In the genomic region with DNA sequence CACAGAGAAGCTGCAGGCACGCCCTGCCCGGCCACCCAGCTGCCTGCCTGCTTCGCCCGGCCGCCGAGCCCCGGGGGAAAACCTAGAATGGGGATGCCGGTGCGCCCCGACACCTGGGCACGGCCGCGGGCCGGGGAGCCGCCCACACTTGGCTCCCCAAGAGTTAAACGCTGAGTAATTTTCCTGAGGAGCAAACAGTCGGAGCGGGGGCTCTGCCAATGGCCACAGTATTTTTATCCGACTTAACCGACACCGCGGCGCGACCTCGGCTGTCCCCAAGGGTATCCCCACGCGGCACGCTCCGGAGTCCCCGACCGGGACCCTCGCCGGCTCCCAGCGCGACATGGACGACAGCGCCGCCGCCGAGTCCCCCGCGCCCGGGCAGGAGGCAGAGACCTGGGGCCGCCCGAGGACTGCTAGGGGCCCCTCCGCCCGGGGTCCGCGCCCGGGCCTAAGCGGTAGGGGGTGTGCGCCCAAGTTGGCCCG, we compare ENCODE assay signal across 1 cellular context.
A peak's percentile ranks its signal among the peaks of the same experiment; 100 is the strongest.
TF ChIP-seq lines count a peak whose summit lies in the region.

No MANE protein-coding gene starts in this region.

TF ChIP-seq in WTC11, 78 proteins besides CTCF, POLR2A, EP300 and RAD21 (continued from another document and continues in another):
- TF ChIP-seq, protein P1, sequence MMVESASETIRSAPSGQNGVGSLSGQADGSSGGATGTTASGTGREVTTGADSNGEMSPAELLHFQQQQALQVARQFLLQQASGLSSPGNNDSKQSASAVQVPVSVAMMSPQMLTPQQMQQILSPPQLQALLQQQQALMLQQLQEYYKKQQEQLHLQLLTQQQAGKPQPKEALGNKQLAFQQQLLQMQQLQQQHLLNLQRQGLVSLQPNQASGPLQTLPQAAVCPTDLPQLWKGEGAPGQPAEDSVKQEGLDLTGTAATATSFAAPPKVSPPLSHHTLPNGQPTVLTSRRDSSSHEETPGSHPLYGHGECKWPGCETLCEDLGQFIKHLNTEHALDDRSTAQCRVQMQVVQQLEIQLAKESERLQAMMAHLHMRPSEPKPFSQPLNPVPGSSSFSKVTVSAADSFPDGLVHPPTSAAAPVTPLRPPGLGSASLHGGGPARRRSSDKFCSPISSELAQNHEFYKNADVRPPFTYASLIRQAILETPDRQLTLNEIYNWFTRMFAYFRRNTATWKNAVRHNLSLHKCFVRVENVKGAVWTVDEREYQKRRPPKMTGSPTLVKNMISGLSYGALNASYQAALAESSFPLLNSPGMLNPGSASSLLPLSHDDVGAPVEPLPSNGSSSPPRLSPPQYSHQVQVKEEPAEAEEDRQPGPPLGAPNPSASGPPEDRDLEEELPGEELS (CRISPR knock-in tag; IDR thresholded peaks at IDR 0.05), result no peak
- TF ChIP-seq, protein P2, sequence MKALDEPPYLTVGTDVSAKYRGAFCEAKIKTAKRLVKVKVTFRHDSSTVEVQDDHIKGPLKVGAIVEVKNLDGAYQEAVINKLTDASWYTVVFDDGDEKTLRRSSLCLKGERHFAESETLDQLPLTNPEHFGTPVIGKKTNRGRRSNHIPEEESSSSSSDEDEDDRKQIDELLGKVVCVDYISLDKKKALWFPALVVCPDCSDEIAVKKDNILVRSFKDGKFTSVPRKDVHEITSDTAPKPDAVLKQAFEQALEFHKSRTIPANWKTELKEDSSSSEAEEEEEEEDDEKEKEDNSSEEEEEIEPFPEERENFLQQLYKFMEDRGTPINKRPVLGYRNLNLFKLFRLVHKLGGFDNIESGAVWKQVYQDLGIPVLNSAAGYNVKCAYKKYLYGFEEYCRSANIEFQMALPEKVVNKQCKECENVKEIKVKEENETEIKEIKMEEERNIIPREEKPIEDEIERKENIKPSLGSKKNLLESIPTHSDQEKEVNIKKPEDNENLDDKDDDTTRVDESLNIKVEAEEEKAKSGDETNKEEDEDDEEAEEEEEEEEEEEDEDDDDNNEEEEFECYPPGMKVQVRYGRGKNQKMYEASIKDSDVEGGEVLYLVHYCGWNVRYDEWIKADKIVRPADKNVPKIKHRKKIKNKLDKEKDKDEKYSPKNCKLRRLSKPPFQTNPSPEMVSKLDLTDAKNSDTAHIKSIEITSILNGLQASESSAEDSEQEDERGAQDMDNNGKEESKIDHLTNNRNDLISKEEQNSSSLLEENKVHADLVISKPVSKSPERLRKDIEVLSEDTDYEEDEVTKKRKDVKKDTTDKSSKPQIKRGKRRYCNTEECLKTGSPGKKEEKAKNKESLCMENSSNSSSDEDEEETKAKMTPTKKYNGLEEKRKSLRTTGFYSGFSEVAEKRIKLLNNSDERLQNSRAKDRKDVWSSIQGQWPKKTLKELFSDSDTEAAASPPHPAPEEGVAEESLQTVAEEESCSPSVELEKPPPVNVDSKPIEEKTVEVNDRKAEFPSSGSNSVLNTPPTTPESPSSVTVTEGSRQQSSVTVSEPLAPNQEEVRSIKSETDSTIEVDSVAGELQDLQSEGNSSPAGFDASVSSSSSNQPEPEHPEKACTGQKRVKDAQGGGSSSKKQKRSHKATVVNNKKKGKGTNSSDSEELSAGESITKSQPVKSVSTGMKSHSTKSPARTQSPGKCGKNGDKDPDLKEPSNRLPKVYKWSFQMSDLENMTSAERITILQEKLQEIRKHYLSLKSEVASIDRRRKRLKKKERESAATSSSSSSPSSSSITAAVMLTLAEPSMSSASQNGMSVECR (CRISPR knock-in tag; IDR thresholded peaks at IDR 0.05; ENCODE audit: borderline replicate concordance), result no peak
- TF ChIP-seq, protein P3, sequence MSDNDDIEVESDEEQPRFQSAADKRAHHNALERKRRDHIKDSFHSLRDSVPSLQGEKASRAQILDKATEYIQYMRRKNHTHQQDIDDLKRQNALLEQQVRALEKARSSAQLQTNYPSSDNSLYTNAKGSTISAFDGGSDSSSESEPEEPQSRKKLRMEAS (CRISPR knock-in tag; IDR thresholded peaks at IDR 0.05), result no peak
- TF ChIP-seq MYBL2 (CRISPR knock-in tag; IDR thresholded peaks at IDR 0.05) (0 out of 2 replicates have a peak, but pooled peaks have one; percentile 47), ZNF263 (CRISPR knock-in tag; IDR thresholded peaks at IDR 0.05; ENCODE audit: low read depth) (no peak), ELF4 (CRISPR knock-in tag; IDR thresholded peaks at IDR 0.05; ENCODE audit: low read depth) (no peak), SP1 (CRISPR knock-in tag; conservative IDR thresholded peaks at IDR 0.05) (no peak), GRHL2 (CRISPR knock-in tag; IDR thresholded peaks at IDR 0.05; ENCODE audit: insufficient replicate concordance, severe bottlenecking) (no peak), ETV6 (CRISPR knock-in tag; IDR thresholded peaks at IDR 0.05) (no peak), NFE2L1 (CRISPR knock-in tag; IDR thresholded peaks at IDR 0.05) (no peak), NR3C1 (CRISPR knock-in tag; conservative IDR thresholded peaks at IDR 0.05; ENCODE audit: low read depth) (no peak), KAT7 (CRISPR knock-in tag; IDR thresholded peaks at IDR 0.05; ENCODE audit: borderline replicate concordance) (peak; percentile 38; the same call in 1 of the 2 replicates), RORB (CRISPR knock-in tag; IDR thresholded peaks at IDR 0.05) (no peak), FOXJ3 (CRISPR knock-in tag; IDR thresholded peaks at IDR 0.05; ENCODE audit: borderline replicate concordance) (no peak), PRRX2 (CRISPR knock-in tag; IDR thresholded peaks at IDR 0.05) (no peak), ZNF121 (CRISPR knock-in tag; IDR thresholded peaks at IDR 0.05) (no peak), FOXP1 (CRISPR knock-in tag; IDR thresholded peaks at IDR 0.05; ENCODE audit: borderline replicate concordance) (peak; percentile 77; the same call in 1 of the 2 replicates), EMX1 (CRISPR knock-in tag; IDR thresholded peaks at IDR 0.05) (no peak)
- TF ChIP-seq, protein P4, sequence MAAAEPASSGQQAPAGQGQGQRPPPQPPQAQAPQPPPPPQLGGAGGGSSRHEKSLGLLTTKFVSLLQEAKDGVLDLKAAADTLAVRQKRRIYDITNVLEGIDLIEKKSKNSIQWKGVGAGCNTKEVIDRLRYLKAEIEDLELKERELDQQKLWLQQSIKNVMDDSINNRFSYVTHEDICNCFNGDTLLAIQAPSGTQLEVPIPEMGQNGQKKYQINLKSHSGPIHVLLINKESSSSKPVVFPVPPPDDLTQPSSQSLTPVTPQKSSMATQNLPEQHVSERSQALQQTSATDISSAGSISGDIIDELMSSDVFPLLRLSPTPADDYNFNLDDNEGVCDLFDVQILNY (CRISPR knock-in tag; IDR thresholded peaks at IDR 0.05), result no peak
- TF ChIP-seq, protein P5, sequence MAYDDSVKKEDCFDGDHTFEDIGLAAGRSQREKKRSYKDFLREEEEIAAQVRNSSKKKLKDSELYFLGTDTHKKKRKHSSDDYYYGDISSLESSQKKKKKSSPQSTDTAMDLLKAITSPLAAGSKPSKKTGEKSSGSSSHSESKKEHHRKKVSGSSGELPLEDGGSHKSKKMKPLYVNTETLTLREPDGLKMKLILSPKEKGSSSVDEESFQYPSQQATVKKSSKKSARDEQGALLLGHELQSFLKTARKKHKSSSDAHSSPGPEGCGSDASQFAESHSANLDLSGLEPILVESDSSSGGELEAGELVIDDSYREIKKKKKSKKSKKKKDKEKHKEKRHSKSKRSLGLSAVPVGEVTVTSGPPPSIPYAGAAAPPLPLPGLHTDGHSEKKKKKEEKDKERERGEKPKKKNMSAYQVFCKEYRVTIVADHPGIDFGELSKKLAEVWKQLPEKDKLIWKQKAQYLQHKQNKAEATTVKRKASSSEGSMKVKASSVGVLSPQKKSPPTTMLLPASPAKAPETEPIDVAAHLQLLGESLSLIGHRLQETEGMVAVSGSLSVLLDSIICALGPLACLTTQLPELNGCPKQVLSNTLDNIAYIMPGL (CRISPR knock-in tag; IDR thresholded peaks at IDR 0.05), result peak; percentile 34; the same call in 1 of the 2 replicates
- TF ChIP-seq, protein P6, sequence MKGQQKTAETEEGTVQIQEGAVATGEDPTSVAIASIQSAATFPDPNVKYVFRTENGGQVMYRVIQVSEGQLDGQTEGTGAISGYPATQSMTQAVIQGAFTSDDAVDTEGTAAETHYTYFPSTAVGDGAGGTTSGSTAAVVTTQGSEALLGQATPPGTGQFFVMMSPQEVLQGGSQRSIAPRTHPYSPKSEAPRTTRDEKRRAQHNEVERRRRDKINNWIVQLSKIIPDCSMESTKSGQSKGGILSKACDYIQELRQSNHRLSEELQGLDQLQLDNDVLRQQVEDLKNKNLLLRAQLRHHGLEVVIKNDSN (CRISPR knock-in tag; IDR thresholded peaks at IDR 0.05), result no peak
- TF ChIP-seq, protein P7, sequence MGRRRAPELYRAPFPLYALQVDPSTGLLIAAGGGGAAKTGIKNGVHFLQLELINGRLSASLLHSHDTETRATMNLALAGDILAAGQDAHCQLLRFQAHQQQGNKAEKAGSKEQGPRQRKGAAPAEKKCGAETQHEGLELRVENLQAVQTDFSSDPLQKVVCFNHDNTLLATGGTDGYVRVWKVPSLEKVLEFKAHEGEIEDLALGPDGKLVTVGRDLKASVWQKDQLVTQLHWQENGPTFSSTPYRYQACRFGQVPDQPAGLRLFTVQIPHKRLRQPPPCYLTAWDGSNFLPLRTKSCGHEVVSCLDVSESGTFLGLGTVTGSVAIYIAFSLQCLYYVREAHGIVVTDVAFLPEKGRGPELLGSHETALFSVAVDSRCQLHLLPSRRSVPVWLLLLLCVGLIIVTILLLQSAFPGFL (CRISPR knock-in tag; IDR thresholded peaks at IDR 0.05; ENCODE audit: borderline replicate concordance), result no peak
- TF ChIP-seq, protein P8, sequence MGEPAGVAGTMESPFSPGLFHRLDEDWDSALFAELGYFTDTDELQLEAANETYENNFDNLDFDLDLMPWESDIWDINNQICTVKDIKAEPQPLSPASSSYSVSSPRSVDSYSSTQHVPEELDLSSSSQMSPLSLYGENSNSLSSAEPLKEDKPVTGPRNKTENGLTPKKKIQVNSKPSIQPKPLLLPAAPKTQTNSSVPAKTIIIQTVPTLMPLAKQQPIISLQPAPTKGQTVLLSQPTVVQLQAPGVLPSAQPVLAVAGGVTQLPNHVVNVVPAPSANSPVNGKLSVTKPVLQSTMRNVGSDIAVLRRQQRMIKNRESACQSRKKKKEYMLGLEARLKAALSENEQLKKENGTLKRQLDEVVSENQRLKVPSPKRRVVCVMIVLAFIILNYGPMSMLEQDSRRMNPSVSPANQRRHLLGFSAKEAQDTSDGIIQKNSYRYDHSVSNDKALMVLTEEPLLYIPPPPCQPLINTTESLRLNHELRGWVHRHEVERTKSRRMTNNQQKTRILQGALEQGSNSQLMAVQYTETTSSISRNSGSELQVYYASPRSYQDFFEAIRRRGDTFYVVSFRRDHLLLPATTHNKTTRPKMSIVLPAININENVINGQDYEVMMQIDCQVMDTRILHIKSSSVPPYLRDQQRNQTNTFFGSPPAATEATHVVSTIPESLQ (CRISPR knock-in tag; IDR thresholded peaks at IDR 0.05), result no peak
- TF ChIP-seq, protein P9, sequence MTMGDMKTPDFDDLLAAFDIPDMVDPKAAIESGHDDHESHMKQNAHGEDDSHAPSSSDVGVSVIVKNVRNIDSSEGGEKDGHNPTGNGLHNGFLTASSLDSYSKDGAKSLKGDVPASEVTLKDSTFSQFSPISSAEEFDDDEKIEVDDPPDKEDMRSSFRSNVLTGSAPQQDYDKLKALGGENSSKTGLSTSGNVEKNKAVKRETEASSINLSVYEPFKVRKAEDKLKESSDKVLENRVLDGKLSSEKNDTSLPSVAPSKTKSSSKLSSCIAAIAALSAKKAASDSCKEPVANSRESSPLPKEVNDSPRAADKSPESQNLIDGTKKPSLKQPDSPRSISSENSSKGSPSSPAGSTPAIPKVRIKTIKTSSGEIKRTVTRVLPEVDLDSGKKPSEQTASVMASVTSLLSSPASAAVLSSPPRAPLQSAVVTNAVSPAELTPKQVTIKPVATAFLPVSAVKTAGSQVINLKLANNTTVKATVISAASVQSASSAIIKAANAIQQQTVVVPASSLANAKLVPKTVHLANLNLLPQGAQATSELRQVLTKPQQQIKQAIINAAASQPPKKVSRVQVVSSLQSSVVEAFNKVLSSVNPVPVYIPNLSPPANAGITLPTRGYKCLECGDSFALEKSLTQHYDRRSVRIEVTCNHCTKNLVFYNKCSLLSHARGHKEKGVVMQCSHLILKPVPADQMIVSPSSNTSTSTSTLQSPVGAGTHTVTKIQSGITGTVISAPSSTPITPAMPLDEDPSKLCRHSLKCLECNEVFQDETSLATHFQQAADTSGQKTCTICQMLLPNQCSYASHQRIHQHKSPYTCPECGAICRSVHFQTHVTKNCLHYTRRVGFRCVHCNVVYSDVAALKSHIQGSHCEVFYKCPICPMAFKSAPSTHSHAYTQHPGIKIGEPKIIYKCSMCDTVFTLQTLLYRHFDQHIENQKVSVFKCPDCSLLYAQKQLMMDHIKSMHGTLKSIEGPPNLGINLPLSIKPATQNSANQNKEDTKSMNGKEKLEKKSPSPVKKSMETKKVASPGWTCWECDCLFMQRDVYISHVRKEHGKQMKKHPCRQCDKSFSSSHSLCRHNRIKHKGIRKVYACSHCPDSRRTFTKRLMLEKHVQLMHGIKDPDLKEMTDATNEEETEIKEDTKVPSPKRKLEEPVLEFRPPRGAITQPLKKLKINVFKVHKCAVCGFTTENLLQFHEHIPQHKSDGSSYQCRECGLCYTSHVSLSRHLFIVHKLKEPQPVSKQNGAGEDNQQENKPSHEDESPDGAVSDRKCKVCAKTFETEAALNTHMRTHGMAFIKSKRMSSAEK (CRISPR knock-in tag; IDR thresholded peaks at IDR 0.05; ENCODE audit: borderline replicate concordance), result no peak
- TF ChIP-seq, protein P10, sequence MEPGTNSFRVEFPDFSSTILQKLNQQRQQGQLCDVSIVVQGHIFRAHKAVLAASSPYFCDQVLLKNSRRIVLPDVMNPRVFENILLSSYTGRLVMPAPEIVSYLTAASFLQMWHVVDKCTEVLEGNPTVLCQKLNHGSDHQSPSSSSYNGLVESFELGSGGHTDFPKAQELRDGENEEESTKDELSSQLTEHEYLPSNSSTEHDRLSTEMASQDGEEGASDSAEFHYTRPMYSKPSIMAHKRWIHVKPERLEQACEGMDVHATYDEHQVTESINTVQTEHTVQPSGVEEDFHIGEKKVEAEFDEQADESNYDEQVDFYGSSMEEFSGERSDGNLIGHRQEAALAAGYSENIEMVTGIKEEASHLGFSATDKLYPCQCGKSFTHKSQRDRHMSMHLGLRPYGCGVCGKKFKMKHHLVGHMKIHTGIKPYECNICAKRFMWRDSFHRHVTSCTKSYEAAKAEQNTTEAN (CRISPR knock-in tag; IDR thresholded peaks at IDR 0.05), result 0 out of 2 replicates have a peak, but pooled peaks have one; percentile 58
- TF ChIP-seq, protein P11, sequence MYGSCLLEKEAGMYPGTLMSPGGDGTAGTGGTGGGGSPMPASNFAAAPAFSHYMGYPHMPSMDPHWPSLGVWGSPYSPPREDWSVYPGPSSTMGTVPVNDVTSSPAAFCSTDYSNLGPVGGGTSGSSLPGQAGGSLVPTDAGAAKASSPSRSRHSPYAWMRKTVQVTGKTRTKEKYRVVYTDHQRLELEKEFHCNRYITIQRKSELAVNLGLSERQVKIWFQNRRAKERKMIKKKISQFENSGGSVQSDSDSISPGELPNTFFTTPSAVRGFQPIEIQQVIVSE (CRISPR knock-in tag; IDR thresholded peaks at IDR 0.05; ENCODE audit: borderline replicate concordance), result no peak
- TF ChIP-seq, protein P12, sequence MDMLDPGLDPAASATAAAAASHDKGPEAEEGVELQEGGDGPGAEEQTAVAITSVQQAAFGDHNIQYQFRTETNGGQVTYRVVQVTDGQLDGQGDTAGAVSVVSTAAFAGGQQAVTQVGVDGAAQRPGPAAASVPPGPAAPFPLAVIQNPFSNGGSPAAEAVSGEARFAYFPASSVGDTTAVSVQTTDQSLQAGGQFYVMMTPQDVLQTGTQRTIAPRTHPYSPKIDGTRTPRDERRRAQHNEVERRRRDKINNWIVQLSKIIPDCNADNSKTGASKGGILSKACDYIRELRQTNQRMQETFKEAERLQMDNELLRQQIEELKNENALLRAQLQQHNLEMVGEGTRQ (CRISPR knock-in tag; IDR thresholded peaks at IDR 0.05), result no peak
- TF ChIP-seq, protein P13, sequence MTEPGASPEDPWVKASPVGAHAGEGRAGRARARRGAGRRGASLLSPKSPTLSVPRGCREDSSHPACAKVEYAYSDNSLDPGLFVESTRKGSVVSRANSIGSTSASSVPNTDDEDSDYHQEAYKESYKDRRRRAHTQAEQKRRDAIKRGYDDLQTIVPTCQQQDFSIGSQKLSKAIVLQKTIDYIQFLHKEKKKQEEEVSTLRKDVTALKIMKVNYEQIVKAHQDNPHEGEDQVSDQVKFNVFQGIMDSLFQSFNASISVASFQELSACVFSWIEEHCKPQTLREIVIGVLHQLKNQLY (CRISPR knock-in tag; IDR thresholded peaks at IDR 0.05), result no peak
